32 cellular contexts compared by ENCODE assay signal in the genomic region with DNA sequence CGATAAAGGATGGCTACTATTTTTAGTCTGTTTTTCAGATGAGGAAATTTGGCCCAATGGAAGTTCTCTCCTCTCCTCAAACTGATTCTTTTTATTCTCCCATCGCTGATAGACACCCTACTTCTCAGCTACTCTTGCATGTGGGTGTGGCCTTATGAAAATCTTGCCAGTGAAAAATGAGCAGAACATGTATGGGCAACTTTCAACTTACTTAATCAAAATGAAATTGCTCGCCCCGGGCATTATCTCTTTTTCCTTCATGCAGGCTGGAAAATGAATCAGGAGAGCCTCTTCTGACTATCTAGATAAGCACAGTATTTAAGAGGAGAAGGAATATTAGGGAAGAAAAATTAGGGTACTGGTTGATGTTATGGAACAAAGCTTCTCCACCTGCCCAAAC.
"Had no signal": no experiment of that assay in that cellular context is flagged by ENCODE, and none has a peak within 500 bp of the region (broad histone marks: within the 10 kb centered on the region; RNA-seq: fewer than 3 reads in every experiment).

No MANE protein-coding gene starts in this region.

- H3K4me1 ChIP-seq: ascending aorta, SJCRH30 had no signal

- H3K27me3 Mint-ChIP-seq: activated CD4-positive, alpha-beta T cell treated with anti-CD3 and anti-CD28 coated beads, Interleukin-2, amount 10 ng/mL, durations not matched to agents 24 days and 14 days; activated CD8-positive, alpha-beta T cell treated with anti-CD3 and anti-CD28 coated beads for 36 hours; activated naive CD4-positive, alpha-beta T cell treated with anti-CD3 and anti-CD28 coated beads, Interleukin-2, amount 50 U/mL, for 24 hours; activated naive CD8-positive, alpha-beta T cell treated with anti-CD3 and anti-CD28 coated beads, Interleukin-2, amount 10 ng/mL, durations not matched to agents 7 days and 5 days; activated T-cell treated with anti-CD3 and anti-CD28 coated beads, Interleukin-2, amount 50 U/mL, for 24 hours had no signal

- DNase-seq: activated CD4-positive, alpha-beta T cell treated with anti-CD3 and anti-CD28 coated beads, Interleukin-2, amount 10 ng/mL, durations not matched to agents 24 days and 14 days; activated CD4-positive, alpha-beta T cell treated with anti-CD3 and anti-CD28 coated beads, Interleukin-2, amount 50 U/mL, for 4 hours; activated CD8-positive, alpha-beta T cell treated with anti-CD3 and anti-CD28 coated beads for 36 hours; activated gamma-delta T cell; activated naive CD4-positive, alpha-beta T cell treated with Interleukin-2 at 50 U/mL for 16 hours; activated naive CD8-positive, alpha-beta T cell treated with anti-CD3 and anti-CD28 coated beads, Interleukin-2, amount 10 ng/mL, durations not matched to agents 7 days and 5 days; activated T-cell treated with anti-CD3 and anti-CD28 coated beads, Interleukin-2, amount 50 U/mL, for 24 hours; amygdala; caudate nucleus; Karpas-422; KBM-7; MG63; NCI-H1048; NCI-H1105 treated with DMSO at 0.1 percent for 48 hours; NCI-H1436; NCI-H1694; NCI-H1930; NCI-H2081 treated with DMSO at 0.1 percent for 48 hours; NCI-H226; NCI-H524 treated with DMSO at 0.1 percent for 48 hours; NCI-H748 treated with DMSO at 0.1 percent for 48 hours; NK-92 treated with Interleukin-12 subunit alpha and Interleukin-12 subunit beta, amount 100 ng/mL, for 24 hours; PC-9; SHP77; SJCRH30; T1000 had no signal

- H3K27me3 ChIP-seq: ascending aorta, MG63, SJCRH30 had no signal

- FAIRE-seq: RCC 7860, TTC549 had no signal

- H3K36me3 ChIP-seq: ascending aorta, MG63, SJCRH30 had no signal

- H3K4me1 Mint-ChIP-seq: activated CD4-positive, alpha-beta T cell treated with anti-CD3 and anti-CD28 coated beads, Interleukin-2, amount 10 ng/mL, durations not matched to agents 24 days and 14 days; activated naive CD4-positive, alpha-beta T cell treated with anti-CD3 and anti-CD28 coated beads, Interleukin-2, amount 50 U/mL, for 24 hours; activated naive CD8-positive, alpha-beta T cell treated with anti-CD3 and anti-CD28 coated beads, Interleukin-2, amount 10 ng/mL, durations not matched to agents 7 days and 5 days had no signal

- H3K9me3 ChIP-seq: ascending aorta, MG63, SJCRH30 had no signal

- H3K4me2 ChIP-seq: PC-9 had no signal

- H3K27ac ChIP-seq: ascending aorta, PC-9, SJCRH30, SK-N-MC had no signal

- H2AFZ ChIP-seq: PC-9 had no signal

- H3K4me3 Mint-ChIP-seq: activated CD4-positive, alpha-beta T cell treated with anti-CD3 and anti-CD28 coated beads, Interleukin-2, amount 10 ng/mL, durations not matched to agents 24 days and 14 days; activated CD8-positive, alpha-beta T cell treated with anti-CD3 and anti-CD28 coated beads for 36 hours; activated naive CD4-positive, alpha-beta T cell treated with anti-CD3 and anti-CD28 coated beads, Interleukin-2, amount 50 U/mL, for 24 hours; activated naive CD8-positive, alpha-beta T cell treated with anti-CD3 and anti-CD28 coated beads, Interleukin-2, amount 10 ng/mL, durations not matched to agents 7 days and 5 days; activated T-cell treated with anti-CD3 and anti-CD28 coated beads, Interleukin-2, amount 50 U/mL, for 24 hours had no signal

- H3K36me3 Mint-ChIP-seq: activated naive CD4-positive, alpha-beta T cell treated with anti-CD3 and anti-CD28 coated beads, Interleukin-2, amount 50 U/mL, for 24 hours; activated naive CD8-positive, alpha-beta T cell treated with anti-CD3 and anti-CD28 coated beads, Interleukin-2, amount 10 ng/mL, durations not matched to agents 7 days and 5 days had no signal

- H3K27ac Mint-ChIP-seq: activated CD4-positive, alpha-beta T cell treated with anti-CD3 and anti-CD28 coated beads, Interleukin-2, amount 10 ng/mL, durations not matched to agents 24 days and 14 days; activated CD8-positive, alpha-beta T cell treated with anti-CD3 and anti-CD28 coated beads for 36 hours; activated naive CD4-positive, alpha-beta T cell treated with anti-CD3 and anti-CD28 coated beads, Interleukin-2, amount 50 U/mL, for 24 hours; activated naive CD8-positive, alpha-beta T cell treated with anti-CD3 and anti-CD28 coated beads, Interleukin-2, amount 10 ng/mL, durations not matched to agents 7 days and 5 days; activated T-cell treated with anti-CD3 and anti-CD28 coated beads, Interleukin-2, amount 50 U/mL, for 24 hours; activated T-helper 2 cell treated with anti-CD3 and anti-CD28 coated beads, Interferon-gamma antibody, Interleukin-2, Interleukin-4, amounts not matched to agents 10 μg/mL and 5 μg/mL and 100 μg/mL, durations not matched to agents 14 hours and 24 hours and 36 hours had no signal

- H3K4me3 ChIP-seq: ascending aorta, MG63, PC-9, SJCRH30, SK-N-MC had no signal
